In the genomic region with DNA sequence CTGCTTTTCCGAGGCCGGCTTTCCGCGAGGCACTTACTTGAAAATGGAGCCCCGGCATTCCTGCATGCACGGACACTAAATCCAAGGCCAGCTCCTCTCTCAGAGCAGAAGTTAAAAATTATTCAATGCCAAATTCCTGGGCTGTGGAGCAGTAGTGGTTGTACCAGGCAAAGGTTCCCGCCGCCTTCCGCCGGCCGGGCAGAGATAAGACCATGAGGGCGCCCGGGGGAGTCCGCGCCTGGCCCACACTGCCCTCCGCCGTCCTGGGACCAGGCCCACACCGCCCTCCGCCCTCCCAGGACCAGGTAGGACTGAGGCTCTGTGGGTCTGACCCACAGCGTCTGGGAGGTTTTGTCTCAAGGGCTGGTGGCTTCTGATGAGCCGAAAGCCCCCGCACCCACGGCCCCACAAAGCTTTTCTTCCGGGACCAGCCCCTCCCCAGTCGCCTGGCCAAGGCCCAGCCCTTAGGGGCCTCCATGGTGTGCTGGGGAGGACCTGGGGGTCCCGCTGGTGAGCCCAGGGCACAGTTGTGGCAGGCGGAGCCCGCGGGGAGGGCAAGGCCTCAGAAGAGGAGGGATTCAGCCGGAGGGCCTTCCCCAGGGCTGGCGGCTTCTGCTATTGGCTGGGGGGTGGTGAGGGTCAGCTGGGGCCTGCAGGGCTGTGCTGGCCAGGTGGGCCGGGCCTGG, we compare ENCODE assay signal across 1 cellular context.
TF ChIP-seq lines count a peak whose summit lies in the region.

No MANE protein-coding gene starts in this region.

TF ChIP-seq in HepG2, 621 proteins besides CTCF, POLR2A, EP300 and RAD21 (continued from another document and continues in another):
- TF ChIP-seq SAFB2 (CRISPR knock-in tag; IDR thresholded peaks at IDR 0.05; ENCODE audit: borderline replicate concordance, low read depth) = no peak
- peak; percentile 44; the same call in 1 of the 2 replicates for TF ChIP-seq ARNT2 (CRISPR knock-in tag; IDR thresholded peaks at IDR 0.05; ENCODE audit: low read depth)
- TF ChIP-seq, protein P1, sequence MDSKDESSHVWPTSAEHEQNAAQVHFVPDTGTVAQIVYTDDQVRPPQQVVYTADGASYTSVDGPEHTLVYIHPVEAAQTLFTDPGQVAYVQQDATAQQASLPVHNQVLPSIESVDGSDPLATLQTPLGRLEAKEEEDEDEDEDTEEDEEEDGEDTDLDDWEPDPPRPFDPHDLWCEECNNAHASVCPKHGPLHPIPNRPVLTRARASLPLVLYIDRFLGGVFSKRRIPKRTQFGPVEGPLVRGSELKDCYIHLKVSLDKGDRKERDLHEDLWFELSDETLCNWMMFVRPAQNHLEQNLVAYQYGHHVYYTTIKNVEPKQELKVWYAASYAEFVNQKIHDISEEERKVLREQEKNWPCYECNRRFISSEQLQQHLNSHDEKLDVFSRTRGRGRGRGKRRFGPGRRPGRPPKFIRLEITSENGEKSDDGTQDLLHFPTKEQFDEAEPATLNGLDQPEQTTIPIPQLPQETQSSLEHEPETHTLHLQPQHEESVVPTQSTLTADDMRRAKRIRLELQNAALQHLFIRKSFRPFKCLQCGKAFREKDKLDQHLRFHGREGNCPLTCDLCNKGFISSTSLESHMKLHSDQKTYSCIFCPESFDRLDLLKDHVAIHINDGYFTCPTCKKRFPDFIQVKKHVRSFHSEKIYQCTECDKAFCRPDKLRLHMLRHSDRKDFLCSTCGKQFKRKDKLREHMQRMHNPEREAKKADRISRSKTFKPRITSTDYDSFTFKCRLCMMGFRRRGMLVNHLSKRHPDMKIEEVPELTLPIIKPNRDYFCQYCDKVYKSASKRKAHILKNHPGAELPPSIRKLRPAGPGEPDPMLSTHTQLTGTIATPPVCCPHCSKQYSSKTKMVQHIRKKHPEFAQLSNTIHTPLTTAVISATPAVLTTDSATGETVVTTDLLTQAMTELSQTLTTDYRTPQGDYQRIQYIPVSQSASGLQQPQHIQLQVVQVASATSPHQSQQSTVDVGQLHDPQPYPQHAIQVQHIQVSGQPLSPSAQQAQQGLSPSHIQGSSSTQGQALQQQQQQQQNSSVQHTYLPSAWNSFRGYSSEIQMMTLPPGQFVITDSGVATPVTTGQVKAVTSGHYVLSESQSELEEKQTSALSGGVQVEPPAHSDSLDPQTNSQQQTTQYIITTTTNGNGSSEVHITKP (CRISPR knock-in tag; IDR thresholded peaks at IDR 0.05; ENCODE audit: low read depth) = peak; percentile 55; the same call in 1 of the 2 replicates
- TF ChIP-seq, protein P2, sequence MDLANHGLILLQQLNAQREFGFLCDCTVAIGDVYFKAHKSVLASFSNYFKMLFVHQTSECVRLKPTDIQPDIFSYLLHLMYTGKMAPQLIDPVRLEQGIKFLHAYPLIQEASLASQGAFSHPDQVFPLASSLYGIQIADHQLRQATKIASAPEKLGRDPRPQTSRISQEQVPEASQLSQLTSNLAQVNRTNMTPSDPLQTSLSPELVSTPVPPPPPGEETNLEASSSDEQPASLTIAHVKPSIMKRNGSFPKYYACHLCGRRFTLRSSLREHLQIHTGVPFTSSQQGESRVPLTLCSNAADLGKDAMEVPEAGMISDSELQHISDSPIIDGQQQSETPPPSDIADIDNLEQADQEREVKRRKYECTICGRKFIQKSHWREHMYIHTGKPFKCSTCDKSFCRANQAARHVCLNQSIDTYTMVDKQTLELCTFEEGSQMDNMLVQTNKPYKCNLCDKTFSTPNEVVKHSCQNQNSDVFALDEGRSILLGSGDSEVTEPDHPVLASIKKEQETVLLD (CRISPR knock-in tag; IDR thresholded peaks at IDR 0.05; ENCODE audit: low read depth) = 0 out of 2 replicates have a peak, but pooled peaks have one; percentile 46
- TF ChIP-seq DMAP1 (CRISPR knock-in tag; IDR thresholded peaks at IDR 0.05) = 0 out of 2 replicates have a peak, but pooled peaks have one; percentile 33
- TF ChIP-seq, protein P3, sequence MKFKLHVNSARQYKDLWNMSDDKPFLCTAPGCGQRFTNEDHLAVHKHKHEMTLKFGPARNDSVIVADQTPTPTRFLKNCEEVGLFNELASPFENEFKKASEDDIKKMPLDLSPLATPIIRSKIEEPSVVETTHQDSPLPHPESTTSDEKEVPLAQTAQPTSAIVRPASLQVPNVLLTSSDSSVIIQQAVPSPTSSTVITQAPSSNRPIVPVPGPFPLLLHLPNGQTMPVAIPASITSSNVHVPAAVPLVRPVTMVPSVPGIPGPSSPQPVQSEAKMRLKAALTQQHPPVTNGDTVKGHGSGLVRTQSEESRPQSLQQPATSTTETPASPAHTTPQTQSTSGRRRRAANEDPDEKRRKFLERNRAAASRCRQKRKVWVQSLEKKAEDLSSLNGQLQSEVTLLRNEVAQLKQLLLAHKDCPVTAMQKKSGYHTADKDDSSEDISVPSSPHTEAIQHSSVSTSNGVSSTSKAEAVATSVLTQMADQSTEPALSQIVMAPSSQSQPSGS (CRISPR knock-in tag; IDR thresholded peaks at IDR 0.05) = peak; percentile 51; the same call in 1 of the 2 replicates
- TF ChIP-seq ZNF749 (CRISPR knock-in tag; IDR thresholded peaks at IDR 0.05; ENCODE audit: borderline replicate concordance) = peak; percentile 35; the same call in 1 of the 2 replicates
- TF ChIP-seq NONO (IDR thresholded peaks at IDR 0.05) = no peak
- peak; percentile 53; the same call in 1 of the 2 replicates for TF ChIP-seq NONO (CRISPR knock-in tag; conservative IDR thresholded peaks at IDR 0.05)
- no peak for TF ChIP-seq ESRRA (CRISPR knock-in tag; IDR thresholded peaks at IDR 0.05; ENCODE audit: low read depth)
- TF ChIP-seq ZNF224 (CRISPR knock-in tag; IDR thresholded peaks at IDR 0.05) = no peak
- TF ChIP-seq, protein P4, sequence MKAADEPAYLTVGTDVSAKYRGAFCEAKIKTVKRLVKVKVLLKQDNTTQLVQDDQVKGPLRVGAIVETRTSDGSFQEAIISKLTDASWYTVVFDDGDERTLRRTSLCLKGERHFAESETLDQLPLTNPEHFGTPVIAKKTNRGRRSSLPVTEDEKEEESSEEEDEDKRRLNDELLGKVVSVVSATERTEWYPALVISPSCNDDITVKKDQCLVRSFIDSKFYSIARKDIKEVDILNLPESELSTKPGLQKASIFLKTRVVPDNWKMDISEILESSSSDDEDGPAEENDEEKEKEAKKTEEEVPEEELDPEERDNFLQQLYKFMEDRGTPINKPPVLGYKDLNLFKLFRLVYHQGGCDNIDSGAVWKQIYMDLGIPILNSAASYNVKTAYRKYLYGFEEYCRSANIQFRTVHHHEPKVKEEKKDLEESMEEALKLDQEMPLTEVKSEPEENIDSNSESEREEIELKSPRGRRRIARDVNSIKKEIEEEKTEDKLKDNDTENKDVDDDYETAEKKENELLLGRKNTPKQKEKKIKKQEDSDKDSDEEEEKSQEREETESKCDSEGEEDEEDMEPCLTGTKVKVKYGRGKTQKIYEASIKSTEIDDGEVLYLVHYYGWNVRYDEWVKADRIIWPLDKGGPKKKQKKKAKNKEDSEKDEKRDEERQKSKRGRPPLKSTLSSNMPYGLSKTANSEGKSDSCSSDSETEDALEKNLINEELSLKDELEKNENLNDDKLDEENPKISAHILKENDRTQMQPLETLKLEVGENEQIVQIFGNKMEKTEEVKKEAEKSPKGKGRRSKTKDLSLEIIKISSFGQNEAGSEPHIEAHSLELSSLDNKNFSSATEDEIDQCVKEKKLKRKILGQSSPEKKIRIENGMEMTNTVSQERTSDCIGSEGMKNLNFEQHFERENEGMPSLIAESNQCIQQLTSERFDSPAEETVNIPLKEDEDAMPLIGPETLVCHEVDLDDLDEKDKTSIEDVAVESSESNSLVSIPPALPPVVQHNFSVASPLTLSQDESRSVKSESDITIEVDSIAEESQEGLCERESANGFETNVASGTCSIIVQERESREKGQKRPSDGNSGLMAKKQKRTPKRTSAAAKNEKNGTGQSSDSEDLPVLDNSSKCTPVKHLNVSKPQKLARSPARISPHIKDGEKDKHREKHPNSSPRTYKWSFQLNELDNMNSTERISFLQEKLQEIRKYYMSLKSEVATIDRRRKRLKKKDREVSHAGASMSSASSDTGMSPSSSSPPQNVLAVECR (CRISPR knock-in tag; IDR thresholded peaks at IDR 0.05; ENCODE audit: borderline replicate concordance) = peak; percentile 64; the same call in 1 of the 2 replicates
- no peak for TF ChIP-seq ZNF549 (CRISPR knock-in tag; IDR thresholded peaks at IDR 0.05)
- no peak for TF ChIP-seq ARNTL (CRISPR knock-in tag; IDR thresholded peaks at IDR 0.05)
- no peak for TF ChIP-seq ZNF296 (CRISPR knock-in tag; conservative IDR thresholded peaks at IDR 0.05)
- TF ChIP-seq ZNF10 (CRISPR knock-in tag; IDR thresholded peaks at IDR 0.05; ENCODE audit: borderline replicate concordance, low read depth) = no peak
- no peak for TF ChIP-seq ZNF468 (CRISPR knock-in tag; IDR thresholded peaks at IDR 0.05)
- TF ChIP-seq, protein P5, sequence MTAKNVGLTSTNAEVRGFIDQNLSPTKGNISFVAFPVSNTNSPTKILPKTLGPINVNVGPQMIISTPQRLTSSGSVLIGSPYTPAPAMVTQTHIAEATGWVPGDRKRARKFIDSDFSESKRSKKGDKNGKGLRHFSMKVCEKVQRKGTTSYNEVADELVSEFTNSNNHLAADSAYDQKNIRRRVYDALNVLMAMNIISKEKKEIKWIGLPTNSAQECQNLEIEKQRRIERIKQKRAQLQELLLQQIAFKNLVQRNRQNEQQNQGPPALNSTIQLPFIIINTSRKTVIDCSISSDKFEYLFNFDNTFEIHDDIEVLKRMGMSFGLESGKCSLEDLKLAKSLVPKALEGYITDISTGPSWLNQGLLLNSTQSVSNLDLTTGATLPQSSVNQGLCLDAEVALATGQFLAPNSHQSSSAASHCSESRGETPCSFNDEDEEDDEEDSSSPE (CRISPR knock-in tag; IDR thresholded peaks at IDR 0.05) = peak; percentile 59
- TF ChIP-seq ARID2 (CRISPR knock-in tag; IDR thresholded peaks at IDR 0.05; ENCODE audit: borderline replicate concordance) = 0 out of 2 replicates have a peak, but pooled peaks have one; percentile 12
- TF ChIP-seq, protein P6, sequence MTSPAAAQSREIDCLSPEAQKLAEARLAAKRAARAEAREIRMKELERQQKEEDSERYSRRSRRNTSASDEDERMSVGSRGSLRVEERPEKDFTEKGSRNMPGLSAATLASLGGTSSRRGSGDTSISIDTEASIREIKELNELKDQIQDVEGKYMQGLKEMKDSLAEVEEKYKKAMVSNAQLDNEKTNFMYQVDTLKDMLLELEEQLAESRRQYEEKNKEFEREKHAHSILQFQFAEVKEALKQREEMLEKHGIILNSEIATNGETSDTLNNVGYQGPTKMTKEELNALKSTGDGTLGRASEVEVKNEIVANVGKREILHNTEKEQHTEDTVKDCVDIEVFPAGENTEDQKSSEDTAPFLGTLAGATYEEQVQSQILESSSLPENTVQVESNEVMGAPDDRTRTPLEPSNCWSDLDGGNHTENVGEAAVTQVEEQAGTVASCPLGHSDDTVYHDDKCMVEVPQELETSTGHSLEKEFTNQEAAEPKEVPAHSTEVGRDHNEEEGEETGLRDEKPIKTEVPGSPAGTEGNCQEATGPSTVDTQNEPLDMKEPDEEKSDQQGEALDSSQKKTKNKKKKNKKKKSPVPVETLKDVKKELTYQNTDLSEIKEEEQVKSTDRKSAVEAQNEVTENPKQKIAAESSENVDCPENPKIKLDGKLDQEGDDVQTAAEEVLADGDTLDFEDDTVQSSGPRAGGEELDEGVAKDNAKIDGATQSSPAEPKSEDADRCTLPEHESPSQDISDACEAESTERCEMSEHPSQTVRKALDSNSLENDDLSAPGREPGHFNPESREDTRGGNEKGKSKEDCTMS (CRISPR knock-in tag; conservative IDR thresholded peaks at IDR 0.05) = no peak
- TF ChIP-seq ZNF703 (CRISPR knock-in tag; IDR thresholded peaks at IDR 0.05; ENCODE audit: borderline replicate concordance) = no peak
- TF ChIP-seq FOXK1 (CRISPR knock-in tag; IDR thresholded peaks at IDR 0.05; ENCODE audit: borderline replicate concordance, low read depth) = no peak
- TF ChIP-seq POLR2G (IDR thresholded peaks at IDR 0.05; ENCODE audit: low read depth, low read length) = peak; percentile 49; the same call in 1 of the 2 replicates
- TF ChIP-seq JUNB (CRISPR knock-in tag; IDR thresholded peaks at IDR 0.05; ENCODE audit: borderline replicate concordance) = no peak
- 0 out of 2 replicates have a peak, but pooled peaks have one; percentile 24 for TF ChIP-seq MIXL1 (CRISPR knock-in tag; IDR thresholded peaks at IDR 0.05)
- TF ChIP-seq, protein P7, sequence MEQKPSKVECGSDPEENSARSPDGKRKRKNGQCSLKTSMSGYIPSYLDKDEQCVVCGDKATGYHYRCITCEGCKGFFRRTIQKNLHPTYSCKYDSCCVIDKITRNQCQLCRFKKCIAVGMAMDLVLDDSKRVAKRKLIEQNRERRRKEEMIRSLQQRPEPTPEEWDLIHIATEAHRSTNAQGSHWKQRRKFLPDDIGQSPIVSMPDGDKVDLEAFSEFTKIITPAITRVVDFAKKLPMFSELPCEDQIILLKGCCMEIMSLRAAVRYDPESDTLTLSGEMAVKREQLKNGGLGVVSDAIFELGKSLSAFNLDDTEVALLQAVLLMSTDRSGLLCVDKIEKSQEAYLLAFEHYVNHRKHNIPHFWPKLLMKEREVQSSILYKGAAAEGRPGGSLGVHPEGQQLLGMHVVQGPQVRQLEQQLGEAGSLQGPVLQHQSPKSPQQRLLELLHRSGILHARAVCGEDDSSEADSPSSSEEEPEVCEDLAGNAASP (CRISPR knock-in tag; IDR thresholded peaks at IDR 0.05; ENCODE audit: borderline replicate concordance) = no peak
- TF ChIP-seq, protein P8, sequence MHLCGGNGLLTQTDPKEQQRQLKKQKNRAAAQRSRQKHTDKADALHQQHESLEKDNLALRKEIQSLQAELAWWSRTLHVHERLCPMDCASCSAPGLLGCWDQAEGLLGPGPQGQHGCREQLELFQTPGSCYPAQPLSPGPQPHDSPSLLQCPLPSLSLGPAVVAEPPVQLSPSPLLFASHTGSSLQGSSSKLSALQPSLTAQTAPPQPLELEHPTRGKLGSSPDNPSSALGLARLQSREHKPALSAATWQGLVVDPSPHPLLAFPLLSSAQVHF (CRISPR knock-in tag; IDR thresholded peaks at IDR 0.05) = peak; percentile 65; the same call in 1 of the 2 replicates
- no peak for TF ChIP-seq NR1H2 (CRISPR knock-in tag; IDR thresholded peaks at IDR 0.05; ENCODE audit: borderline replicate concordance, low read depth)
- TF ChIP-seq NFKB2 (CRISPR knock-in tag; IDR thresholded peaks at IDR 0.05; ENCODE audit: borderline replicate concordance) = peak; percentile 17; the same call in 1 of the 2 replicates
- TF ChIP-seq GTF2F1 (IDR thresholded peaks at IDR 0.05; ENCODE audit: low read length) = no peak
- TF ChIP-seq, protein P9, sequence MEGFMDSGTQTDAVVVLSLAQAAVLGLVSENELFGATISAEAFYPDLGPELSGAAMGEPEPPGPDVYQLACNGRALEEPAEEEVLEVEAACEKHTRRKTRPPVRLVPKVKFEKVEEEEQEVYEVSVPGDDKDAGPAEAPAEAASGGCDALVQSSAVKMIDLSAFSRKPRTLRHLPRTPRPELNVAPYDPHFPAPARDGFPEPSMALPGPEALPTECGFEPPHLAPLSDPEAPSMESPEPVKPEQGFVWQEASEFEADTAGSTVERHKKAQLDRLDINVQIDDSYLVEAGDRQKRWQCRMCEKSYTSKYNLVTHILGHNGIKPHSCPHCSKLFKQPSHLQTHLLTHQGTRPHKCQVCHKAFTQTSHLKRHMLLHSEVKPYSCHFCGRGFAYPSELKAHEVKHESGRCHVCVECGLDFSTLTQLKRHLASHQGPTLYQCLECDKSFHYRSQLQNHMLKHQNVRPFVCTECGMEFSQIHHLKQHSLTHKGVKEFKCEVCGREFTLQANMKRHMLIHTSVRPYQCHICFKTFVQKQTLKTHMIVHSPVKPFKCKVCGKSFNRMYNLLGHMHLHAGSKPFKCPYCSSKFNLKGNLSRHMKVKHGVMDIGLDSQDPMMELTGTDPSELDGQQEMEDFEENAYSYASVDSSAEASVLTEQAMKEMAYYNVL (CRISPR knock-in tag; IDR thresholded peaks at IDR 0.05; ENCODE audit: borderline replicate concordance) = no peak
- peak; percentile 77 for TF ChIP-seq SRSF1 (optimal IDR thresholded peaks at IDR 0.05; ENCODE audit: low read depth, low read length)
